1 cellular context compared by ENCODE assay signal in the genomic region with DNA sequence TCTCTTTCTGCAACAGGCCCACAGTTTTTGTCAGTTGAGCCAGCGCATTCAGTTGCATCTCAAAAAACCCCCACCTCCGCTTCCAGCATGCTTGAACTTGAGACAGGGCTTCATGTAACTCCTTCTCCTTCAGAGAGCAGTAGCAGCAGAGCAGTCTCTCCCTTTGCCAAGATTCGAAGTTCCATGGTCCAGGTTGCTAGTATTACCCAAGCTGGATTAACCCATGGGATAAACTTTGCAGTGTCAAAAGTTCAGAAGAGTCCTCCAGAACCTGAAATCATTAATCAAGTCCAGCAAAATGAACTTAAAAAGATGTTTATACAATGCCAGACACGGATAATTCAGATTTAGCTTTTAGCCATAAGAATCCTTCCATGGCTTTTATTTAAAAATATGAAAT.
TF ChIP-seq lines count a peak whose summit lies in the region.

No MANE protein-coding gene starts in this region.

TF ChIP-seq in HCT116, 20 proteins besides CTCF, POLR2A, EP300 and RAD21 (continued from another document):
- TF ChIP-seq ZBTB33 (IDR thresholded peaks at IDR 0.05; ENCODE audit: extremely low read depth, insufficient replicate concordance, low read length): no peak
- no peak for TF ChIP-seq ZNF274 (IDR thresholded peaks at IDR 0.05; ENCODE audit: low read depth, low read length)
- TF ChIP-seq JUND (IDR thresholded peaks at IDR 0.05): no peak
- TF ChIP-seq EZH2phosphoT487 (IDR thresholded peaks at IDR 0.05; ENCODE audit: borderline replicate concordance): no peak
TF ChIP-seq in HCT116: peak in this region for 0.
